In the genomic region with DNA sequence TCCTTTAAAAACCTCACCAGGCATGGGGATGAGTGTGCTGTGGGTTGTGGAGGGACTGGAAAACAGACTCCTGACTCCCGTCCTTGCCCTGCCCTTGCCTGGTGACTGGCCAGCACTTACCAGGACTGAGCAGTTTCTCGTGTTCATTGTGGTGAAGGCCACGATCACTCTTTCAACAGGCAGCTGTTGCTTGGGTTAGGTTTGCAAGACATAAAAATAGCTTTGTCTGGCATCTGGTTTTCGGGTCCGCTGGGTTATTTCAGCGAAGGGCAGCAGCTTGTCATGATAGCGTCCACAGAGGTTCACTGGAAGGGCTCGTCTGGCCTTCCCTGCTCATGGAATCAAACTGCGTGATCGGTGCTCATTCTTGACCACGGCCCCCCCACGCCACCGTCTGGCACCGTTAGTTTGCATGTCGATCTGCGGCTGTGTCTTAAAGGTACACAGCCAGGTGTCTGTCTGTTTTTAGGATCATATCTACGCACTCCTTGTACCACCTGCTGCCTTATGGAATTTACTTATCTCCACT, we compare ENCODE assay signal across 13 cellular contexts. TPM values are rescaled to one million over a fixed set of nuclear protein-coding genes. Genes with fewer than 3 reads are reported as not detected.
DNase-seq lines count a peak whose midpoint lies in the region; ATAC-seq and TF ChIP-seq lines count a peak whose summit lies in the region.
"Had no signal": no experiment of that assay in that cellular context is flagged by ENCODE, and none has a peak within 500 bp of the region (broad histone marks: within the 10 kb centered on the region; RNA-seq: fewer than 3 reads in every experiment).

No MANE protein-coding gene starts in this region.

- intact Hi-C loops in left ventricle myocardium inferior (cut with micrococcal nuclease) = no loop called here
- intact Hi-C loops in psoas muscle (cut with DNase I) = no loop called here

- no peaks in the 10 kb centered on the region for H3K36me3 ChIP-seq in BE2C
- H3K36me3 ChIP-seq in SJCRH30 = no peaks in the 10 kb centered on the region
- H3K36me3 ChIP-seq in left ventricle myocardium inferior = peaks cover 11% of the 10 kb centered on the region
- peaks cover 0 to 11% of the 10 kb centered on the region in 2 donors for H3K36me3 ChIP-seq in psoas muscle (ENCODE audit: insufficient read depth in 1 of 2, low read depth in 1 of 2)
- H3K36me3 ChIP-seq: HAP-1 had no signal

- TF ChIP-seq CTCF in BE2C (IDR thresholded peaks at IDR 0.05; ENCODE audit: low read depth, low read length) (no peak), left ventricle myocardium inferior (IDR thresholded peaks at IDR 0.05; ENCODE audit: borderline replicate concordance) (no peak), psoas muscle (IDR thresholded peaks at IDR 0.05) (no peak)

- DNase-seq in BE2C (no peak), SJCRH30 (peak; percentile 53 to 73), left ventricle myocardium inferior (peak; percentile 36), psoas muscle (peak; percentile 78 to 88), SKM-1 (lab: John Stamatoyannopoulos, UW; ENCODE audit: unreplicated experiment) (no peak), DMS53 treated with DMSO at 0.1 percent for 48 hours (lab: John Stamatoyannopoulos, UW; ENCODE audit: unreplicated experiment) (no peak)
- no peak for DNase-seq in stimulated activated CD4-positive, alpha-beta T cell treated with anti-CD3 and anti-CD28 coated beads, Interleukin-4, amount 100 ng/mL, for 1 hour
- DNase-seq: activated CD4-positive, alpha-beta T cell treated with anti-CD3 and anti-CD28 coated beads for 1 hour; activated naive CD8-positive, alpha-beta T cell treated with anti-CD3 and anti-CD28 coated beads, Interleukin-2, amount 50 U/mL, for 24 hours; stimulated activated CD8-positive, alpha-beta memory T cell treated with anti-CD3 and anti-CD28 coated beads, Interleukin-4, amount 100 ng/mL, for 48 hours; T-cell had no signal

- H3K27ac ChIP-seq in SJCRH30 = peak overlapping the region; percentile 56
- peak overlapping the region; percentile 97 for H3K27ac ChIP-seq in left ventricle myocardium inferior (replicated peaks)
- H3K27ac ChIP-seq in psoas muscle = peak overlapping the region; percentile 96

- ATAC-seq in psoas muscle (peak; percentile 63 to 84 (median 70)), HG03439 (IDR thresholded peaks at IDR 0.05; ENCODE audit: unreplicated experiment) (no peak)
- ATAC-seq: activated naive CD8-positive, alpha-beta T cell treated with anti-CD3 and anti-CD28 coated beads, Interleukin-2, amount 50 U/mL, for 24 hours; T-cell had no signal

- H3K9me3 ChIP-seq in BE2C (no peaks in the 10 kb centered on the region), SJCRH30 (replicated peaks) (no peaks in the 10 kb centered on the region; the same call in 1 of the 2 replicates), left ventricle myocardium inferior (replicated peaks) (peaks cover 8% of the 10 kb centered on the region), psoas muscle (no peaks in the 10 kb centered on the region)
- H3K9me3 ChIP-seq: HAP-1 had no signal

- 0 out of 2 replicates have a peak overlapping the region, but pooled peaks have one; percentile 0 for H3K4me3 ChIP-seq in BE2C (ENCODE audit: low read depth, low read length)
- peak overlapping the region; percentile 16; the same call in 1 of the 2 replicates for H3K4me3 ChIP-seq in SJCRH30
- peak overlapping the region; percentile 50 for H3K4me3 ChIP-seq in left ventricle myocardium inferior
- peak overlapping the region; percentile 65 for H3K4me3 ChIP-seq in psoas muscle
- H3K4me3 ChIP-seq: HAP-1 had no signal

- WGBS in psoas muscle, 3 donors = 24 to 33% (median 26%) methylated on average over 17 of the region's 17 CpGs

- no peaks in the 10 kb centered on the region for H3K4me1 ChIP-seq in BE2C
- peaks cover 16% of the 10 kb centered on the region for H3K4me1 ChIP-seq in SJCRH30
- H3K4me1 ChIP-seq in left ventricle myocardium inferior = peaks cover 100% of the 10 kb centered on the region
- H3K4me1 ChIP-seq in psoas muscle = peaks cover 73% of the 10 kb centered on the region
- H3K4me1 ChIP-seq: HAP-1 had no signal

- H3K27me3 ChIP-seq in BE2C (no peaks in the 10 kb centered on the region; the same call in 1 of the 2 replicates), SJCRH30 (no peaks in the 10 kb centered on the region), left ventricle myocardium inferior (ENCODE audit: low read depth) (no peaks in the 10 kb centered on the region), psoas muscle (ENCODE audit: insufficient read depth in 3 of 3, low read length in 2 of 3) (no peaks in the 10 kb centered on the region)

RNA-seq across cellular contexts. Expression of a gene that starts 15.2 kb away (rescaled TPM):
- 3.0 TPM for polyA plus RNA-seq in BE2C (2012; ENCODE audit: insufficient read depth, insufficient read length, low read depth)
- total RNA-seq in SJCRH30 (2014; rRNA removed; shearing (Covaris generic)) = 2.9 and 3.3 TPM in 2 replicates
- total RNA-seq in left ventricle myocardium inferior (123 TPM), psoas muscle (100 to 1,000 TPM; 113 to 503 (median 331) TPM)
- 100 to 1,000 TPM in 2 of 3 donors, 10 to 100 TPM in 1; 27.0 to 275 (median 136) TPM for polyA plus RNA-seq in psoas muscle

RNA-seq across cellular contexts. Expression of a gene that starts 34.2 kb away (rescaled TPM):
- 13.2 TPM for polyA plus RNA-seq in BE2C (2012; ENCODE audit: insufficient read depth, insufficient read length, low read depth)
- total RNA-seq in SJCRH30 (2014; rRNA removed; shearing (Covaris generic)) = 82.3 and 86.7 TPM in 2 replicates
- total RNA-seq in left ventricle myocardium inferior = 24.6 TPM
- 10 to 100 TPM; 40.4 to 68.9 (median 42.1) TPM for total RNA-seq in psoas muscle
- polyA plus RNA-seq in psoas muscle = 10 to 100 TPM; 34.3 to 93.1 (median 36.7) TPM

RNA-seq across cellular contexts. Expression of a gene that starts 38.3 kb away (rescaled TPM):
- 131 TPM for polyA plus RNA-seq in BE2C (2012; ENCODE audit: insufficient read depth, insufficient read length, low read depth)
- 25.9 and 27.8 TPM in 2 replicates for total RNA-seq in SJCRH30 (2014; rRNA removed; shearing (Covaris generic))
- total RNA-seq in left ventricle myocardium inferior (6.5 TPM), psoas muscle (10 to 100 TPM in 3 of 4 donors, 1 to 10 TPM in 1; 7.3 to 25.3 (median 17.7) TPM)
- polyA plus RNA-seq in psoas muscle = 10 to 100 TPM; 28.0 to 50.4 (median 28.5) TPM

Comparison
In these comparisons a context has a peak if more than half of its experiments do, and no peak if none do; other contexts are left out.
1. DNase-seq: peak in SJCRH30 (2 of 2), left ventricle myocardium inferior (single experiment) and psoas muscle (2 of 2); none in BE2C (single experiment), SKM-1 (single experiment), stimulated activated CD4-positive, alpha-beta T cell treated with anti-CD3 and anti-CD28 coated beads, Interleukin-4, amount 100 ng/mL, for 1 hour (single experiment) and DMS53 treated with DMSO at 0.1 percent for 48 hours (single experiment).
2. H3K4me3 ChIP-seq: peak in every context shown above with its lines; median percentile 65 in psoas muscle; 50 in left ventricle myocardium inferior; 16 in SJCRH30; 0 in BE2C.
3. RNA of a gene that starts 15.2 kb away (total RNA-seq): 113 to 503 TPM in psoas muscle and 123 TPM in left ventricle myocardium inferior (single experiment); 2.9 to 3.3 TPM in SJCRH30; every median in the first group is over 10 times any median in the second.
4. Peak in every context shown above with its lines, with median percentiles within 50 percentile points of each other: H3K27ac ChIP-seq.